Comparison of ENCODE assay signal across 12 cellular contexts in the genomic region with DNA sequence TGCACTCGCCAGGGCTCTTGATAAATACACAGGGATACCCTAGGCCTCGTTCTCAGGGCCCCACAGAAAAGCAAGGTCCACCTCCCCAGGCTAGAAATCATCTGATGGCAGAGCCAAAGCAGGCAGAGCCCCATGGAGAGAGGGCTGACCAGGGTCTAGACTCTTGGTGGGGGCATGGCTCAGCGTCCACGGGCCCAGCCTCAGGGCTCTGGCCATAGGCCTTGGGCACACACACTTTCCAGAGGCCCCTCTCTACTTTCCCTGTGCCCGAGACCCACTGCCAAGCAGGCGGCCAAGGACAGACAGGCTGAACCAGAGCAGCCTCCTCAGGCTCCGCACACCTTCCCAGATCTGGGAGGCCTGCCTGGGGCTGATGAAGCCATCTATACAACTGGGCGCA.
DNase-seq lines count a peak whose midpoint lies in the region; ATAC-seq, FAIRE-seq and TF ChIP-seq lines count a peak whose summit lies in the region.
"Had no signal": no experiment of that assay in that cellular context is flagged by ENCODE, and none has a peak within 500 bp of the region (broad histone marks: within the 10 kb centered on the region; RNA-seq: fewer than 3 reads in every experiment).

No MANE protein-coding gene starts in this region.

- H3K27me3 ChIP-seq in right lobe of liver (no peaks in the 10 kb centered on the region), HepG2 (ENCODE audit: control insufficient read depth in 1 of 2, insufficient read depth in 2 of 2, low read length in 2 of 2) (no peaks in the 10 kb centered on the region)

- H3K36me3 ChIP-seq in right lobe of liver (peaks cover 0 to 8% (median 3%) of the 10 kb centered on the region in 4 donors), HepG2 (replicated peaks in 1 of 2; ENCODE audit: control insufficient read depth in 1 of 2, insufficient read depth in 2 of 2, low read length in 2 of 2) (peaks cover 26 to 63% of the 10 kb centered on the region in 2 experiments)

- H3K27ac ChIP-seq in right lobe of liver (no peak overlapping the region), HepG2 (ENCODE audit: extremely low read length, insufficient read depth, low read length) (no peak overlapping the region), angular gyrus (ENCODE audit: low read depth, low read length) (peak overlapping the region; percentile 89)

- intact Hi-C loops in right lobe of liver (cut with DNase I) (no loop called here), HepG2 (cut with micrococcal nuclease; ENCODE audit: unreplicated experiment) (no loop called here), natural killer cell (cut with micrococcal nuclease) (loop anchor here (2.0 kb wide), 2 partner anchors 21 to 61 kb away; no protein-coding TSS in a partner anchor)

- peaks cover 7% of the 10 kb centered on the region for H3K36me3 Mint-ChIP-seq in natural killer cell

- no TSS peak for BruUV-seq in HepG2 (replicated peaks; lab: Mats Ljungman, UMichigan)

- H3K4me3 Mint-ChIP-seq in natural killer cell, result peak overlapping the region; percentile 87

- peak in 2 of 3 donors; percentile 11 to 45 for DNase-seq in right lobe of liver
- no peak for DNase-seq in HepG2 (ENCODE audit: low spot score)
- no peak for DNase-seq in natural killer cell
- no peak for DNase-seq in stimulated activated CD4-positive, alpha-beta T cell treated with anti-CD3 and anti-CD28 coated beads, Interleukin-2, amount 100 ng/mL, for 24 hours
- no peak for DNase-seq in NCI-H526 treated with DMSO at 0.1 percent for 48 hours (lab: John Stamatoyannopoulos, UW)
- DNase-seq: AML-193, amniotic stem cell, Karpas-422, NCI-H1417 treated with DMSO at 0.1 percent for 48 hours, SHP77 treated with DMSO at 0.1 percent for 48 hours had no signal

- 29% methylated on average over 1 of the region's 8 CpGs for WGBS in right lobe of liver (ENCODE audit: insufficient coverage, low coverage, low lambda C conversion rate, missing lambda C conversion rate)
- WGBS in HepG2 (ENCODE audit: low lambda C conversion rate), result 74% methylated on average over 5 of the region's 8 CpGs

- H3K9me3 ChIP-seq in right lobe of liver, result no peaks in the 10 kb centered on the region
- H3K9me3 ChIP-seq in HepG2 (ENCODE audit: low read length), result no peaks in the 10 kb centered on the region

- in situ Hi-C loops in HepG2 (cut with HindIII; ENCODE audit: extremely low pct_ligation_motif_present, low pct_unique_long_range_greater_than_20kb), result no loop called here

- H3K4me1 Mint-ChIP-seq in natural killer cell, result peaks cover 80 to 92% of the 10 kb centered on the region in 2 donors

- peaks cover 2% of the 10 kb centered on the region for H3K79me2 ChIP-seq in HepG2 (ENCODE audit: insufficient read depth, low read length)

- FAIRE-seq in HepG2 (lab: Jason Lieb, UNC), result no peak

- no peak overlapping the region for H3K9ac ChIP-seq in HepG2 (ENCODE audit: insufficient read depth, low read depth, low read length)

- H3K27ac Mint-ChIP-seq in natural killer cell, result peak overlapping the region; percentile 93 to 96

- TF ChIP-seq EP300 in HepG2 (IDR thresholded peaks at IDR 0.05; ENCODE audit: low read depth in 2 of 2, low read length in 2 of 2) (no peak), HepG2 (CRISPR knock-in tag; IDR thresholded peaks at IDR 0.05; ENCODE audit: borderline replicate concordance) (no peak)

- peaks cover 5% of the 10 kb centered on the region; the same call in 1 of the 2 replicates for H4K20me1 ChIP-seq in HepG2 (ENCODE audit: insufficient read depth, low read length)

- ATAC-seq in right lobe of liver, result no peak
- no peak for ATAC-seq in HepG2
- no peak for ATAC-seq in natural killer cell
- ATAC-seq in GM21447 (IDR thresholded peaks at IDR 0.05; ENCODE audit: unreplicated experiment), result no peak

- no peak overlapping the region for H3K4me3 ChIP-seq in right lobe of liver
- no peak overlapping the region for H3K4me3 ChIP-seq in HepG2 (replicated peaks in 1 of 3; ENCODE audit: insufficient read depth in 1 of 3, low read depth in 2 of 3, low read length in 3 of 3)

- CTCF ChIA-PET in HepG2 (lab: Yijun Ruan, JAX; ENCODE audit: low intra/inter-chr PET ratio, low total read pairs), result no interaction called here

- H2AFZ ChIP-seq in HepG2 (ENCODE audit: low read length), result no peak overlapping the region

- TF ChIP-seq POLR2A in right lobe of liver (IDR thresholded peaks at IDR 0.05) (no peak), HepG2 (IDR thresholded peaks at IDR 0.05; ENCODE audit: insufficient read depth in 1 of 2, low read depth in 2 of 2, low read length in 2 of 2) (no peak)

- no peak for TF ChIP-seq RAD21 in HepG2 (CRISPR knock-in tag; IDR thresholded peaks at IDR 0.05)

- no peaks in the 10 kb centered on the region for H3K9me3 Mint-ChIP-seq in natural killer cell

- TF ChIP-seq CTCF in right lobe of liver (IDR thresholded peaks at IDR 0.05), result no peak
- TF ChIP-seq CTCF in HepG2 (CRISPR knock-in tag; IDR thresholded peaks at IDR 0.05), result no peak
- TF ChIP-seq CTCF in natural killer cell (IDR thresholded peaks at IDR 0.05), result no peak

- H3K4me2 ChIP-seq in HepG2 (ENCODE audit: low read depth, low read length), result no peak overlapping the region

- H3K27me3 Mint-ChIP-seq in natural killer cell (ENCODE audit: low read depth in 2 of 2), result no peaks in the 10 kb centered on the region

- H3K4me1 ChIP-seq in right lobe of liver (peaks cover 0 to 24% (median 5%) of the 10 kb centered on the region in 4 donors), HepG2 (ENCODE audit: insufficient read depth, low read length) (peaks cover 14% of the 10 kb centered on the region)

- POLR2A ChIA-PET in HepG2 (lab: Yijun Ruan, JAX), result no interaction called here

TF ChIP-seq in HepG2, 621 proteins besides CTCF, POLR2A, EP300 and RAD21:
- TF ChIP-seq KLF6 (CRISPR knock-in tag; IDR thresholded peaks at IDR 0.05) (no peak), ZNF282 (IDR thresholded peaks at IDR 0.05; ENCODE audit: partially characterized antibody) (no peak), JARID2 (CRISPR knock-in tag; IDR thresholded peaks at IDR 0.05; ENCODE audit: insufficient replicate concordance) (no peak), TBX2 (CRISPR knock-in tag; IDR thresholded peaks at IDR 0.05; ENCODE audit: borderline replicate concordance) (no peak), RNF2 (conservative IDR thresholded peaks at IDR 0.05; ENCODE audit: low read depth) (no peak), ZNF331 (CRISPR knock-in tag; IDR thresholded peaks at IDR 0.05) (no peak), ZNF547 (CRISPR knock-in tag; IDR thresholded peaks at IDR 0.05) (no peak)
- TF ChIP-seq, protein P1, sequence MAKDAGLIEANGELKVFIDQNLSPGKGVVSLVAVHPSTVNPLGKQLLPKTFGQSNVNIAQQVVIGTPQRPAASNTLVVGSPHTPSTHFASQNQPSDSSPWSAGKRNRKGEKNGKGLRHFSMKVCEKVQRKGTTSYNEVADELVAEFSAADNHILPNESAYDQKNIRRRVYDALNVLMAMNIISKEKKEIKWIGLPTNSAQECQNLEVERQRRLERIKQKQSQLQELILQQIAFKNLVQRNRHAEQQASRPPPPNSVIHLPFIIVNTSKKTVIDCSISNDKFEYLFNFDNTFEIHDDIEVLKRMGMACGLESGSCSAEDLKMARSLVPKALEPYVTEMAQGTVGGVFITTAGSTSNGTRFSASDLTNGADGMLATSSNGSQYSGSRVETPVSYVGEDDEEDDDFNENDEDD (CRISPR knock-in tag; IDR thresholded peaks at IDR 0.05; ENCODE audit: borderline replicate concordance), result no peak

Comparison
In these comparisons a context has a peak if more than half of its experiments do, and no peak if none do; other contexts are left out.
1. DNase-seq: peak in right lobe of liver (2 of 3); none in HepG2 (single experiment), natural killer cell (single experiment), stimulated activated CD4-positive, alpha-beta T cell treated with anti-CD3 and anti-CD28 coated beads, Interleukin-2, amount 100 ng/mL, for 24 hours (0 of 2) and NCI-H526 treated with DMSO at 0.1 percent for 48 hours (single experiment).